In the genomic region with DNA sequence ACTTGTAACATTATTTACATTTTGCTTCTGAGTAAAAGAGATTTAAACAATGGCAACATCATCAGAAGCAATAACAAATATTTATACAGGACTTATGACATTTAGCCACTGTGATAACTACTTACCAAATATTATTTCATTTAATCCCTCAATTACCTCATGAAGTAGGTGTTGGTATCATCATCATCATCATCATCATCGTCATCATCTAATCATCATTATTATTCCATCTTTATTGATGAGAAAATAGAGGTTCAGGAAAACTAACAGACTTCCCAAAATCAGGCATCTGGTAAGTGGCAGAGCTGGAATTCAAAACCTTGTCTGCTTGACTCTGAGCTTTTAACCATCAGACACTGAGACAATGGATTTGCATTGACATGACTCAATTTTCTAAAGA, we compare ENCODE assay signal across 35 cellular contexts.
"Had no signal": no experiment of that assay in that cellular context is flagged by ENCODE, and none has a peak within 500 bp of the region (broad histone marks: within the 10 kb centered on the region; RNA-seq: fewer than 3 reads in every experiment).

No MANE protein-coding gene starts in this region.

- H3K27me3 ChIP-seq: MG63 had no signal

- H3K36me3 ChIP-seq: MG63 had no signal

- DNase-seq: Kasumi-1, MG63, MM.1S, MV-4-11, NCI-H1048, NCI-H1092, NCI-H1092 treated with DMSO at 0.1 percent for 48 hours, NCI-H1105, NCI-H1105 treated with DMSO at 0.1 percent for 48 hours, NCI-H1417, NCI-H1417 treated with DMSO at 0.1 percent for 48 hours, NCI-H1436, NCI-H1436 treated with DMSO at 0.1 percent for 48 hours, NCI-H146, NCI-H1694, NCI-H1694 treated with DMSO at 0.1 percent for 48 hours, NCI-H187, NCI-H187 treated with DMSO at 0.1 percent for 48 hours, NCI-H1930, NCI-H2029, NCI-H2029 treated with DMSO at 0.1 percent for 48 hours, NCI-H2081, NCI-H2081 treated with DMSO at 0.1 percent for 48 hours, NCI-H2107, NCI-H2171, NCI-H2171 treated with DMSO at 0.1 percent for 48 hours, NCI-H2227 treated with DMSO at 0.1 percent for 48 hours, NCI-H226, NCI-H345, NCI-H446, NCI-H446 treated with DMSO at 0.1 percent for 48 hours, NCI-H510A, NCI-H510A treated with DMSO at 0.1 percent for 48 hours, NCI-H524, NCI-H524 treated with DMSO at 0.1 percent for 48 hours had no signal

- H3K4me3 ChIP-seq: MG63 had no signal

- H3K9me3 ChIP-seq: MG63 had no signal
